In genomic region chr5:138943615-138944173, GRCh38 we compare ENCODE assay signal across 25 cellular contexts.
A peak's percentile ranks its signal among the peaks of the same experiment; 100 is the strongest.
DNase-seq lines count a peak whose midpoint lies in the region; ATAC-seq and TF ChIP-seq lines count a peak whose summit lies in the region.
"Had no signal": no experiment of that assay in that cellular context is flagged by ENCODE, and none has a peak within 500 bp of the region (broad histone marks: within the 10 kb centered on the region; RNA-seq: fewer than 3 reads in every experiment).

No MANE protein-coding gene starts in this region.

- H3K9me3 ChIP-seq in T-helper 17 cell (ENCODE audit: control insufficient read depth, low read length, poor library complexity, severe bottlenecking) (no peaks in the 10 kb centered on the region), left lung (no peaks in the 10 kb centered on the region)
- H3K9me3 ChIP-seq: heart left ventricle, SJSA1 had no signal

- H3K9me3 Mint-ChIP-seq in stimulated activated memory B cell treated with anti-CD40 and anti-IgM and Interleukin-4, amounts not matched to agents 10 μg/mL and 1 μg/mL and 100 μg/mL, for 72 hours: no peaks in the 10 kb centered on the region
- H3K9me3 Mint-ChIP-seq: activated T-cell treated with anti-CD3 and anti-CD28 coated beads, Interleukin-2, amount 50 U/mL, for 24 hours; CD4-positive, alpha-beta T cell had no signal

- TF ChIP-seq CTCF in left lung (IDR thresholded peaks at IDR 0.05) (no peak), dorsolateral prefrontal cortex (IDR thresholded peaks at IDR 0.05 in 54 of 56, conservative IDR thresholded peaks at IDR 0.05 in 2 of 56; ENCODE audit: low read depth in 1 of 56, partially characterized antibody in 56 of 56) (no peak)

- no peak overlapping the region for H3K4me3 Mint-ChIP-seq in T-helper 17 cell
- no peak overlapping the region for H3K4me3 Mint-ChIP-seq in stimulated activated memory B cell treated with anti-CD40 and anti-IgM and Interleukin-4, amounts not matched to agents 10 μg/mL and 1 μg/mL and 100 μg/mL, for 72 hours
- H3K4me3 Mint-ChIP-seq: activated T-cell treated with anti-CD3 and anti-CD28 coated beads, Interleukin-2, amount 50 U/mL, for 24 hours; CD4-positive, alpha-beta T cell; T-cell had no signal

- H3K36me3 ChIP-seq in H7 (replicated peaks; ENCODE audit: control insufficient read depth, insufficient read depth, low read length): no peaks in the 10 kb centered on the region; the same call in 1 of the 2 replicates
- peaks cover 0 to 25% of the 10 kb centered on the region in 2 donors for H3K36me3 ChIP-seq in left lung

- peak; percentile 53 for DNase-seq in H7
- no peak for DNase-seq in T-helper 17 cell
- DNase-seq in kidney tubule cell (ENCODE audit: low spot score): peak; percentile 51
- DNase-seq in occipital lobe (lab: John Stamatoyannopoulos, UW): no peak
- DNase-seq in left lung: no peak
- no peak for DNase-seq in dorsolateral prefrontal cortex
- DNase-seq: activated naive CD4-positive, alpha-beta T cell treated with anti-CD3 and anti-CD28 coated beads, Interleukin-2, amount 50 U/mL, for 16 hours; activated T-cell treated with anti-CD3 and anti-CD28 coated beads, Interleukin-2, amount 50 U/mL, for 24 hours; aorta; caudate nucleus; CD4-positive, alpha-beta T cell; heart left ventricle; Kasumi-1; left cardiac atrium; naive thymus-derived CD8-positive, alpha-beta T cell; NCI-H1694; right cardiac atrium; stimulated activated CD4-positive, alpha-beta T cell treated with anti-CD3 and anti-CD28 coated beads, Interleukin-4, amount 100 ng/mL, for 1 hour; stimulated activated naive CD4-positive, alpha-beta T cell had no signal

- H3K4me1 Mint-ChIP-seq in T-helper 17 cell: peaks cover 10% of the 10 kb centered on the region
- H3K4me1 Mint-ChIP-seq in stimulated activated memory B cell treated with anti-CD40 and anti-IgM and Interleukin-4, amounts not matched to agents 10 μg/mL and 1 μg/mL and 100 μg/mL, for 72 hours: no peaks in the 10 kb centered on the region

- H3K27ac Mint-ChIP-seq in T-helper 17 cell: peak overlapping the region; percentile 55
- peak overlapping the region; percentile 2 for H3K27ac Mint-ChIP-seq in stimulated activated memory B cell treated with anti-CD40 and anti-IgM and Interleukin-4, amounts not matched to agents 10 μg/mL and 1 μg/mL and 100 μg/mL, for 72 hours
- H3K27ac Mint-ChIP-seq: activated T-cell treated with anti-CD3 and anti-CD28 coated beads, Interleukin-2, amount 50 U/mL, for 24 hours; CD4-positive, alpha-beta T cell; T-cell had no signal

- intact Hi-C loops in left lung (cut with DNase I): no loop called here
- intact Hi-C loops in dorsolateral prefrontal cortex (cut with DNase I): no loop called here

- no peaks in the 10 kb centered on the region for H3K27me3 ChIP-seq in H7 (ENCODE audit: control insufficient read depth, insufficient read depth, low read length)
- no peaks in the 10 kb centered on the region for H3K27me3 ChIP-seq in left lung
- no peaks in the 10 kb centered on the region for H3K27me3 ChIP-seq in dorsolateral prefrontal cortex
- H3K27me3 ChIP-seq: heart left ventricle, SJSA1 had no signal

- no peaks in the 10 kb centered on the region for H3K4me1 ChIP-seq in left lung
- H3K4me1 ChIP-seq: SJSA1 had no signal

- no peak overlapping the region for H3K4me3 ChIP-seq in H7 (ENCODE audit: insufficient read depth, low read depth, low read length)
- no peak overlapping the region for H3K4me3 ChIP-seq in left lung
- no peak overlapping the region for H3K4me3 ChIP-seq in dorsolateral prefrontal cortex
- H3K4me3 ChIP-seq: heart left ventricle, SJSA1 had no signal

- peaks cover 11% of the 10 kb centered on the region for H3K36me3 Mint-ChIP-seq in T-helper 17 cell (ENCODE audit: low read depth)
- peaks cover 60% of the 10 kb centered on the region for H3K36me3 Mint-ChIP-seq in stimulated activated memory B cell treated with anti-CD40 and anti-IgM and Interleukin-4, amounts not matched to agents 10 μg/mL and 1 μg/mL and 100 μg/mL, for 72 hours

- H3K27ac ChIP-seq in left lung (no peak overlapping the region), dorsolateral prefrontal cortex (peak overlapping the region in 28 of 59 donors; percentile 2 to 98 (median 81))
- H3K27ac ChIP-seq: epithelial cell of prostate, heart left ventricle, parathyroid adenoma, SJSA1 had no signal

- no peak for ATAC-seq in T-helper 17 cell
- no peak for ATAC-seq in stimulated activated memory B cell treated with anti-CD40 and anti-IgM and Interleukin-4, amounts not matched to agents 10 μg/mL and 1 μg/mL and 100 μg/mL, for 72 hours
- no peak for ATAC-seq in left lung
- ATAC-seq: activated CD4-positive, CD25-positive, alpha-beta regulatory T cell treated with anti-CD3 and anti-CD28 coated beads, Interleukin-2, amount 50 U/mL, for 24 hours; heart left ventricle; left cardiac atrium; naive thymus-derived CD8-positive, alpha-beta T cell; T-cell had no signal

- no peaks in the 10 kb centered on the region for H3K27me3 Mint-ChIP-seq in T-helper 17 cell
- H3K27me3 Mint-ChIP-seq in stimulated activated memory B cell treated with anti-CD40 and anti-IgM and Interleukin-4, amounts not matched to agents 10 μg/mL and 1 μg/mL and 100 μg/mL, for 72 hours: no peaks in the 10 kb centered on the region
- H3K27me3 Mint-ChIP-seq: activated T-cell treated with anti-CD3 and anti-CD28 coated beads, Interleukin-2, amount 50 U/mL, for 24 hours; CD4-positive, alpha-beta T cell; naive thymus-derived CD8-positive, alpha-beta T cell; T-cell had no signal

Comparison
In these comparisons a context has a peak if more than half of its experiments do, and no peak if none do; other contexts are left out.
1. DNase-seq: peak in H7 (single experiment) and kidney tubule cell (single experiment); none in T-helper 17 cell (0 of 3), occipital lobe (single experiment), left lung (0 of 2) and dorsolateral prefrontal cortex (0 of 10).